In the genomic region with DNA sequence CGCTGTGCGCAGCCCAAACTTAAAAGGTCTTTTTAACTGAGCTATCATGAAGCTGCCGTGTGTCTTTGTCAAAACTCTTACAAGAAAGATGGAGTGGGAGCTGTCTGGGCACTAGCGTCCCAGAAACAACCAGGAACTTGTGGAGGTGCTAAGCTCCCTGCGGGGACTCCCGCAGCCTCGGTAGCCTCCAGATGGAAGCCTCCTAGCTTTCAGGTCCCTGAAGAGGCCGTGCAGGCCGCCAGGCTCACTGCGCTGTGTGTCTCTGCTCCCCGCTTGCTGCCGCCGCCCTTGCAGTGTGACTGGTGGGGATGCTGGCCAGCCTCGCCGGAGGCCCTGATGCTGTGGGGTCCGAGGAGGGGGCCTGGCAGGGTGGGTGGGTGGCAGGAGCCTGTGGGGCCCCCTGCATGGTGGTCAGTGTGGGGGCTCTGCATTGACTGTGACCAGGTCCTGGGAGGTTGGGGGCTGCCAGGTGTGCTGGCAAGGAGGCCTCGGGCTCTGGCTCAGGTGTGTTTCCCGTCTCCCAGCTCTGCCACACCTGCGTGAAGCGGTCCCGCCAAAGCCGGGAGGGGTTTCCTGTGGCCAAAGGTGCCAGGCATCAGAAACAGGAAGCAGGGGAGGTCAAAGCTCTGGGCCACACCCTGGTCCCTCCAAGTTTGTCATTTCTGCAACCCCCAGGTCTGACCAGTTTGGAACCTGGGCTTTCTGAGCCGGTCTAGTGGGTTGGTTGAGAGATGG, we compare ENCODE assay signal across 8 cellular contexts. TPM values are rescaled to one million over a fixed set of nuclear protein-coding genes. Genes with fewer than 3 reads are reported as not detected.
DNase-seq lines count a peak whose midpoint lies in the region; ATAC-seq and TF ChIP-seq lines count a peak whose summit lies in the region.

No MANE protein-coding gene starts in this region.

- H3K36me3 Mint-ChIP-seq in type B pancreatic cell, result no peaks in the 10 kb centered on the region

- DNase-seq in AG20443 (ENCODE audit: low spot score) (peak; percentile 39), body of pancreas (peak in 1 of 4 donors; percentile 56), type B pancreatic cell (ENCODE audit: extremely low spot score, unreplicated experiment) (no peak), NCI-H1105 treated with DMSO at 0.1 percent for 48 hours (lab: John Stamatoyannopoulos, UW) (no peak), H4 (ENCODE audit: low spot score) (no peak)
- DNase-seq in stimulated activated CD4-positive, alpha-beta T cell treated with anti-CD3 and anti-CD28 coated beads, Interleukin-4, amount 100 ng/mL, for 4 hours, result no peak

- TF ChIP-seq RAD21 in Ishikawa (IDR thresholded peaks at IDR 0.05; ENCODE audit: low read depth), result no peak
- no peak for TF ChIP-seq RAD21 in liver (IDR thresholded peaks at IDR 0.05)

- H3K4me3 ChIP-seq in body of pancreas (peak overlapping the region; percentile 67 to 87), liver (ENCODE audit: low read depth in 1 of 3, low read length in 3 of 3) (peak overlapping the region; percentile 55 to 92 (median 61))

- intact Hi-C loops in body of pancreas (cut with DNase I), result no loop called here

- peak overlapping the region; percentile 97 for H3K4me3 Mint-ChIP-seq in type B pancreatic cell

- peaks cover 13% of the 10 kb centered on the region for H3K4me1 Mint-ChIP-seq in type B pancreatic cell (ENCODE audit: unreplicated experiment)

- peaks cover 84% of the 10 kb centered on the region for H3K4me1 ChIP-seq in body of pancreas
- H3K4me1 ChIP-seq in liver (ENCODE audit: control insufficient read depth in 4 of 4, insufficient read depth in 4 of 4, low read length in 3 of 4), result peaks cover 26 to 56% (median 36%) of the 10 kb centered on the region in 4 donors

- H3K27ac Mint-ChIP-seq in type B pancreatic cell, result peak overlapping the region; percentile 91

- peak in 2 of 3 donors; percentile 11 to 45 for TF ChIP-seq POLR2A in body of pancreas (IDR thresholded peaks at IDR 0.05)

- H3K9me3 ChIP-seq in body of pancreas, result no peaks in the 10 kb centered on the region
- no peaks in the 10 kb centered on the region for H3K9me3 ChIP-seq in liver (ENCODE audit: control insufficient read depth in 4 of 4, low read length in 3 of 4)

- H3K36me3 ChIP-seq in body of pancreas (replicated peaks in 1 of 2; ENCODE audit: insufficient read depth in 1 of 2, low read depth in 2 of 2), result no peaks in the 10 kb centered on the region
- peaks cover 0 to 3% (median 0%) of the 10 kb centered on the region in 4 donors for H3K36me3 ChIP-seq in liver (ENCODE audit: control insufficient read depth in 4 of 4, insufficient read depth in 3 of 4, low read depth in 1 of 4, low read length in 3 of 4)

- 27 to 42% methylated on average over 11 to 23 of the region's 23 CpGs for WGBS in body of pancreas, 2 donors
- 71% methylated on average over 23 of the region's 23 CpGs for WGBS in liver

- TF ChIP-seq EP300 in Ishikawa (IDR thresholded peaks at IDR 0.05; ENCODE audit: borderline replicate concordance), result no peak

- H3K27me3 ChIP-seq in body of pancreas, result no peaks in the 10 kb centered on the region
- H3K27me3 ChIP-seq in liver (ENCODE audit: control insufficient read depth in 4 of 4, insufficient read depth in 4 of 4, low read length in 3 of 4), result no peaks in the 10 kb centered on the region

- ATAC-seq in body of pancreas, result no peak

- H3K9ac ChIP-seq in liver (ENCODE audit: low read depth in 1 of 2, low read length in 2 of 2), result peak overlapping the region in 1 of 2 donors; percentile 15

- no peak for TF ChIP-seq CTCF in body of pancreas (IDR thresholded peaks at IDR 0.05)
- TF ChIP-seq CTCF in liver (IDR thresholded peaks at IDR 0.05; ENCODE audit: low read depth, low read length, missing input control), result no peak
- TF ChIP-seq CTCF in type B pancreatic cell (conservative IDR thresholded peaks at IDR 0.05), result no peak

- H3K27ac ChIP-seq in body of pancreas (peak overlapping the region; percentile 71 to 77 (median 74)), liver (ENCODE audit: low read depth in 1 of 2, low read length in 2 of 2) (peak overlapping the region in 1 of 2 donors; percentile 48)

- no peaks in the 10 kb centered on the region for H3K27me3 Mint-ChIP-seq in type B pancreatic cell

- no peaks in the 10 kb centered on the region for H3K9me3 Mint-ChIP-seq in type B pancreatic cell

TF ChIP-seq in Ishikawa, 13 proteins besides CTCF, POLR2A, EP300 and RAD21:
- TF ChIP-seq TAF1 (IDR thresholded peaks at IDR 0.05; ENCODE audit: low read depth) (0 out of 2 replicates have a peak, but pooled peaks have one; percentile 13), TCF12 (IDR thresholded peaks at IDR 0.05; ENCODE audit: low read depth) (no peak)

TF ChIP-seq in liver, 16 proteins besides CTCF, POLR2A, EP300 and RAD21 (continues in another document):
- TF ChIP-seq FOXA1 (IDR thresholded peaks at IDR 0.05), result no peak
- TF ChIP-seq, protein P1, sequence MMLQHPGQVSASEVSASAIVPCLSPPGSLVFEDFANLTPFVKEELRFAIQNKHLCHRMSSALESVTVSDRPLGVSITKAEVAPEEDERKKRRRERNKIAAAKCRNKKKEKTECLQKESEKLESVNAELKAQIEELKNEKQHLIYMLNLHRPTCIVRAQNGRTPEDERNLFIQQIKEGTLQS (IDR thresholded peaks at IDR 0.05), result no peak
- TF ChIP-seq NR2F2 (IDR thresholded peaks at IDR 0.05), result no peak
- no peak for TF ChIP-seq TAF1 (conservative IDR thresholded peaks at IDR 0.05)
- no peak for TF ChIP-seq GABPA (IDR thresholded peaks at IDR 0.05 in 1 of 2, conservative IDR thresholded peaks at IDR 0.05 in 1 of 2)
- TF ChIP-seq JUND (IDR thresholded peaks at IDR 0.05), result no peak
- TF ChIP-seq, protein P2, sequence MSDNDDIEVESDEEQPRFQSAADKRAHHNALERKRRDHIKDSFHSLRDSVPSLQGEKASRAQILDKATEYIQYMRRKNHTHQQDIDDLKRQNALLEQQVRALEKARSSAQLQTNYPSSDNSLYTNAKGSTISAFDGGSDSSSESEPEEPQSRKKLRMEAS (IDR thresholded peaks at IDR 0.05), result no peak
- TF ChIP-seq FOXA2 (IDR thresholded peaks at IDR 0.05), result no peak
- TF ChIP-seq ZBTB33 (IDR thresholded peaks at IDR 0.05), result no peak
- TF ChIP-seq RXRA (IDR thresholded peaks at IDR 0.05), result no peak
- no peak for TF ChIP-seq SP1 (IDR thresholded peaks at IDR 0.05)
- TF ChIP-seq EGR1 (IDR thresholded peaks at IDR 0.05; ENCODE audit: low read depth in 2 of 2), result no peak
- no peak for TF ChIP-seq HNF4A (conservative IDR thresholded peaks at IDR 0.05)
- TF ChIP-seq YY1 (IDR thresholded peaks at IDR 0.05), result no peak

RNA-seq across cellular contexts. Expression of gene TRABD, which starts 1.2 kb away (rescaled TPM):
- total RNA-seq in body of pancreas (100 to 1,000 TPM in 1 of 2 donors, 10 to 100 TPM in 1; 82.8 to 110 TPM), liver (10 to 100 TPM; 10.5 to 18.3 TPM), type B pancreatic cell (ENCODE audit: low replicate concordance) (33.8 and 37.7 TPM in 2 replicates)
- 10 to 100 TPM; 14.4 to 29.7 TPM for polyA plus RNA-seq in liver
- 13.7 and 17.2 TPM in 2 replicates for total RNA-seq in H4 (2014; rRNA removed; shearing (Covaris generic))

RNA-seq across cellular contexts. Expression of gene SELENOO, which starts 13.9 kb away (rescaled TPM):
- 10 to 100 TPM; 23.6 to 57.4 TPM for total RNA-seq in body of pancreas
- total RNA-seq in liver, result 10 to 100 TPM; 16.4 to 58.9 TPM
- 10 to 100 TPM; 25.5 to 59.2 TPM for polyA plus RNA-seq in liver
- total RNA-seq in type B pancreatic cell (ENCODE audit: low replicate concordance), result 23.8 and 28.5 TPM in 2 replicates
- total RNA-seq in H4 (2014; rRNA removed; shearing (Covaris generic)), result 13.4 and 19.6 TPM in 2 replicates

RNA-seq across cellular contexts. Expression of gene PANX2, which starts 16.4 kb away (rescaled TPM):
- total RNA-seq in body of pancreas, result 1 to 10 TPM in 1 of 2 donors, under 1 TPM in 1; 0.33 to 3.1 TPM
- total RNA-seq in liver, result 1 to 10 TPM in 1 of 2 donors, under 1 TPM in 1; 0.56 to 2.3 TPM
- 10 to 100 TPM in 1 of 2 donors, under 1 TPM in 1; 0.39 to 14.8 TPM for polyA plus RNA-seq in liver
- 3.0 and 9.3 TPM in 2 replicates for total RNA-seq in type B pancreatic cell (ENCODE audit: low replicate concordance)
- 4.2 and 4.4 TPM in 2 replicates for total RNA-seq in H4 (2014; rRNA removed; shearing (Covaris generic))

RNA-seq across cellular contexts. Expression of gene TUBGCP6, which starts 57.9 kb away (rescaled TPM):
- total RNA-seq in body of pancreas, result 100 to 1,000 TPM in 1 of 2 donors, 10 to 100 TPM in 1; 61.2 to 121 TPM
- total RNA-seq in liver, result 10 to 100 TPM; 20.9 to 31.7 TPM
- polyA plus RNA-seq in liver, result 10 to 100 TPM in 1 of 2 donors, 1 to 10 TPM in 1; 9.3 to 11.9 TPM
- total RNA-seq in type B pancreatic cell (ENCODE audit: low replicate concordance), result 43.0 and 51.4 TPM in 2 replicates
- 4.9 and 5.0 TPM in 2 replicates for total RNA-seq in H4 (2014; rRNA removed; shearing (Covaris generic))
